Comparison of ENCODE assay signal across 18 cellular contexts in the genomic region with DNA sequence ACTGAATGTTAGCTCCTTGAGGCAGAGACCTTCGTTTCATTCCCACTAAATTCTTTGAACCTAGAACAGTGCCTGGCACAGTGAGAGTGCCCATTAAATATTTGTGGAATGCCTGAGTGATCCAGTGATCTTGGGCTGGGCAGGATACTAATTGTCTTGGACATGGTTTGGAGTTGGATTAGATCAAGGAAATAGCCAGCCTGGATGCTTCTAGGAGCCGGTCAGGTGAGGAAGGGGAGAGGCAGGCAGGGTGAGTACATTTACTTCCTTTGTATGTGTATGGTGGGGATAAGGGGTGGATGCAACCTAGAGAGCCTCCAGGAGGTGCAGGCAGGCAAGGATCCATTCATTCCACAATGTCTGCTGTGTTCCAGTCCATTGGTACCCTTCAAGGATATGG. TPM values are rescaled to one million over a fixed set of nuclear protein-coding genes. Genes with fewer than 3 reads are reported as not detected.
DNase-seq lines count a peak whose midpoint lies in the region; ATAC-seq and TF ChIP-seq lines count a peak whose summit lies in the region.
"Had no signal": no experiment of that assay in that cellular context is flagged by ENCODE, and none has a peak within 500 bp of the region (broad histone marks: within the 10 kb centered on the region; RNA-seq: fewer than 3 reads in every experiment).

No MANE protein-coding gene starts in this region.

- H3K4me1 ChIP-seq in OCI-LY1 (ENCODE audit: insufficient read depth, low read length, severe bottlenecking) (peaks cover 80% of the 10 kb centered on the region), hepatocyte (ENCODE audit: insufficient read depth) (peaks cover 30% of the 10 kb centered on the region)

- in situ Hi-C loops in brain microvascular endothelial cell (cut with HindIII; ENCODE audit: low pct_ligation_motif_present, low sequenced_read_pairs) = no loop called here

- H3K27me3 Mint-ChIP-seq in activated T-cell treated with anti-CD3 and anti-CD28 coated beads, Interleukin-2, amount 50 U/mL, for 24 hours = no peaks in the 10 kb centered on the region
- H3K27me3 Mint-ChIP-seq in activated T-cell treated with anti-CD3 and anti-CD28 coated beads, Interleukin-2, amount 50 U/mL, for 4 hours (ENCODE audit: low read depth) = no peaks in the 10 kb centered on the region
- no peaks in the 10 kb centered on the region for H3K27me3 Mint-ChIP-seq in stimulated activated naive B cell treated with anti-CD40 and anti-IgM and Interleukin-4, amounts not matched to agents 10 μg/mL and 1 μg/mL and 100 μg/mL, for 72 hours

- H3K4me3 ChIP-seq in OCI-LY1 (ENCODE audit: low read depth, low read length, poor library complexity, severe bottlenecking) (peak overlapping the region; percentile 16), hepatocyte (no peak overlapping the region), brain microvascular endothelial cell (ENCODE audit: low read depth, low read length) (no peak overlapping the region)
- H3K4me3 ChIP-seq: ascending aorta, left ventricle myocardium inferior, sigmoid colon had no signal

- ATAC-seq in activated T-cell treated with anti-CD3 and anti-CD28 coated beads, Interleukin-2, amount 50 U/mL, for 4 hours = no peak
- ATAC-seq in stimulated activated naive B cell treated with anti-CD40 and anti-IgM and Interleukin-4, amounts not matched to agents 10 μg/mL and 1 μg/mL and 100 μg/mL, for 72 hours (replicated peaks) = no peak
- no peak for ATAC-seq in GM18517 (IDR thresholded peaks at IDR 0.05; ENCODE audit: unreplicated experiment)
- ATAC-seq: PC-3, SK-N-SH treated with all-trans-retinoic acid at 6 μM for 48 hours had no signal

- H2AFZ ChIP-seq in OCI-LY1 (ENCODE audit: low read length) (no peak overlapping the region), hepatocyte (no peak overlapping the region)

- no peak for TF ChIP-seq CTCF in OCI-LY1 (IDR thresholded peaks at IDR 0.05; ENCODE audit: low read length)
- TF ChIP-seq CTCF in hepatocyte (IDR thresholded peaks at IDR 0.05; ENCODE audit: poor library complexity) = no peak
- no peak for TF ChIP-seq CTCF in brain microvascular endothelial cell (IDR thresholded peaks at IDR 0.05; ENCODE audit: low read depth, low read length, missing control alignments)

- peaks cover 71% of the 10 kb centered on the region for H3K4me1 Mint-ChIP-seq in activated T-cell treated with anti-CD3 and anti-CD28 coated beads, Interleukin-2, amount 50 U/mL, for 24 hours (ENCODE audit: low read depth)
- peaks cover 65% of the 10 kb centered on the region for H3K4me1 Mint-ChIP-seq in activated T-cell treated with anti-CD3 and anti-CD28 coated beads, Interleukin-2, amount 50 U/mL, for 4 hours (ENCODE audit: low read depth)
- H3K4me1 Mint-ChIP-seq in stimulated activated naive B cell treated with anti-CD40 and anti-IgM and Interleukin-4, amounts not matched to agents 10 μg/mL and 1 μg/mL and 100 μg/mL, for 72 hours = peaks cover 45 to 75% of the 10 kb centered on the region in 2 donors

- no peaks in the 10 kb centered on the region for H3K9me3 Mint-ChIP-seq in activated T-cell treated with anti-CD3 and anti-CD28 coated beads, Interleukin-2, amount 50 U/mL, for 24 hours
- H3K9me3 Mint-ChIP-seq in activated T-cell treated with anti-CD3 and anti-CD28 coated beads, Interleukin-2, amount 50 U/mL, for 4 hours = no peaks in the 10 kb centered on the region
- H3K9me3 Mint-ChIP-seq in stimulated activated naive B cell treated with anti-CD40 and anti-IgM and Interleukin-4, amounts not matched to agents 10 μg/mL and 1 μg/mL and 100 μg/mL, for 72 hours = no peaks in the 10 kb centered on the region

- no peak overlapping the region for H3K4me3 Mint-ChIP-seq in activated T-cell treated with anti-CD3 and anti-CD28 coated beads, Interleukin-2, amount 50 U/mL, for 24 hours
- H3K4me3 Mint-ChIP-seq in activated T-cell treated with anti-CD3 and anti-CD28 coated beads, Interleukin-2, amount 50 U/mL, for 4 hours = no peak overlapping the region
- H3K4me3 Mint-ChIP-seq in stimulated activated naive B cell treated with anti-CD40 and anti-IgM and Interleukin-4, amounts not matched to agents 10 μg/mL and 1 μg/mL and 100 μg/mL, for 72 hours = peak overlapping the region; percentile 49 to 57

- peak overlapping the region; percentile 38 for H3K27ac Mint-ChIP-seq in activated T-cell treated with anti-CD3 and anti-CD28 coated beads, Interleukin-2, amount 50 U/mL, for 24 hours
- peak overlapping the region; percentile 79 for H3K27ac Mint-ChIP-seq in stimulated activated naive B cell treated with anti-CD40 and anti-IgM and Interleukin-4, amounts not matched to agents 10 μg/mL and 1 μg/mL and 100 μg/mL, for 72 hours

- DNase-seq in activated T-cell treated with anti-CD3 and anti-CD28 coated beads, Interleukin-2, amount 50 U/mL, for 24 hours = no peak
- no peak for DNase-seq in activated T-cell treated with anti-CD3 and anti-CD28 coated beads, Interleukin-2, amount 50 U/mL, for 4 hours
- DNase-seq in hepatocyte (ENCODE audit: low spot score) = no peak
- DNase-seq in stimulated activated naive B cell treated with anti-CD40 and anti-IgM and Interleukin-4, amounts not matched to agents 10 μg/mL and 1 μg/mL and 100 μg/mL, for 72 hours = no peak
- no peak for DNase-seq in hepatic stellate cell (ENCODE audit: low spot score)
- DNase-seq in brain microvascular endothelial cell = no peak
- DNase-seq: H7; left ventricle myocardium inferior; NCI-H1436; NCI-H446 treated with DMSO at 0.1 percent for 48 hours; PC-3; sigmoid colon; stimulated activated CD4-positive, alpha-beta T cell treated with anti-CD3 and anti-CD28 coated beads, Interleukin-4, amount 100 ng/mL, for 1 hour; WERI-Rb-1 had no signal

- H4K20me1 ChIP-seq in OCI-LY1 (ENCODE audit: insufficient read depth, low read length) = no peaks in the 10 kb centered on the region
- H4K20me1 ChIP-seq in hepatocyte (ENCODE audit: insufficient read depth, poor library complexity, severe bottlenecking) = peaks cover 46% of the 10 kb centered on the region

- H3F3A ChIP-seq in OCI-LY1 (ENCODE audit: insufficient read depth, low read length) = 0 out of 2 replicates have a peak, but pooled peaks cover 2% of the 10 kb centered on the region

- H3K4me2 ChIP-seq in OCI-LY1 (ENCODE audit: low read length) (peak overlapping the region; percentile 52; the same call in 1 of the 2 replicates), hepatocyte (peak overlapping the region; percentile 87)

- WGBS in hepatocyte (ENCODE audit: low lambda C conversion rate, missing lambda C conversion rate) = 72% methylated on average over 2 of the region's 2 CpGs

- H3K36me3 ChIP-seq in OCI-LY1 (ENCODE audit: insufficient read depth, low read length) (peaks cover 79% of the 10 kb centered on the region), hepatocyte (replicated peaks; ENCODE audit: insufficient read depth, low read depth) (no peaks in the 10 kb centered on the region), brain microvascular endothelial cell (replicated peaks) (peaks cover 14% of the 10 kb centered on the region)

- H3K9ac ChIP-seq in OCI-LY1 (ENCODE audit: low read length) = peak overlapping the region; percentile 23; the same call in 1 of the 2 replicates

- H3K9me3 ChIP-seq in OCI-LY1 (ENCODE audit: low read length) = peaks cover 3% of the 10 kb centered on the region; the same call in 1 of the 2 replicates
- H3K9me3 ChIP-seq in hepatocyte (ENCODE audit: low read depth) = no peaks in the 10 kb centered on the region
- H3K9me3 ChIP-seq: ascending aorta, left ventricle myocardium inferior, sigmoid colon had no signal

- H3K79me2 ChIP-seq in OCI-LY1 (ENCODE audit: insufficient read depth, low read length) (peaks cover 82% of the 10 kb centered on the region), hepatocyte (peaks cover 85% of the 10 kb centered on the region)

- H3K9me2 ChIP-seq in OCI-LY1 (ENCODE audit: low read depth, low read length) = no peaks in the 10 kb centered on the region
- H3K9me2 ChIP-seq in hepatocyte (replicated peaks; ENCODE audit: insufficient read depth) = no peaks in the 10 kb centered on the region

- H3K36me3 Mint-ChIP-seq in activated T-cell treated with anti-CD3 and anti-CD28 coated beads, Interleukin-2, amount 50 U/mL, for 24 hours (ENCODE audit: low read depth) = peaks cover 82% of the 10 kb centered on the region
- H3K36me3 Mint-ChIP-seq in activated T-cell treated with anti-CD3 and anti-CD28 coated beads, Interleukin-2, amount 50 U/mL, for 4 hours (ENCODE audit: insufficient read depth) = peaks cover 48% of the 10 kb centered on the region
- H3K36me3 Mint-ChIP-seq in stimulated activated naive B cell treated with anti-CD40 and anti-IgM and Interleukin-4, amounts not matched to agents 10 μg/mL and 1 μg/mL and 100 μg/mL, for 72 hours = peaks cover 57 to 67% of the 10 kb centered on the region in 2 donors

- no peaks in the 10 kb centered on the region for H3K27me3 ChIP-seq in OCI-LY1 (ENCODE audit: insufficient read depth, low read length)
- H3K27me3 ChIP-seq in hepatocyte = no peaks in the 10 kb centered on the region
- no peaks in the 10 kb centered on the region for H3K27me3 ChIP-seq in brain microvascular endothelial cell (replicated peaks)
- H3K27me3 ChIP-seq: ascending aorta, sigmoid colon had no signal

- peak overlapping the region; percentile 59 for H3K27ac ChIP-seq in OCI-LY1 (ENCODE audit: low read depth, low read length, poor library complexity, severe bottlenecking)
- peak overlapping the region; percentile 37 for H3K27ac ChIP-seq in hepatocyte
- H3K27ac ChIP-seq in brain microvascular endothelial cell = no peak overlapping the region
- H3K27ac ChIP-seq: ascending aorta, sigmoid colon, WERI-Rb-1 had no signal

RNA-seq across cellular contexts. Expression of a gene that starts 3.6 kb away (rescaled TPM):
- 100 to 1,000 TPM; 123 to 178 (median 155) TPM for total RNA-seq in activated T-cell treated with anti-CD3 and anti-CD28 coated beads, Interleukin-2, amount 50 U/mL, for 4 hours
- total RNA-seq in hepatocyte = 109 and 114 TPM in 2 replicates
- polyA plus RNA-seq in hepatocyte = 96.3 and 113 TPM in 2 replicates

RNA-seq across cellular contexts. Expression of a gene that starts 36.1 kb away (rescaled TPM):
- total RNA-seq in activated T-cell treated with anti-CD3 and anti-CD28 coated beads, Interleukin-2, amount 50 U/mL, for 4 hours = 10 to 100 TPM; 16.0 to 20.2 (median 18.4) TPM
- total RNA-seq in hepatocyte = 7.2 and 9.2 TPM in 2 replicates
- 4.1 and 7.4 TPM in 2 replicates for polyA plus RNA-seq in hepatocyte

Comparison
In these comparisons a context has a peak if more than half of its experiments do, and no peak if none do; other contexts are left out.
1. H3K4me3 Mint-ChIP-seq: peak in stimulated activated naive B cell treated with anti-CD40 and anti-IgM and Interleukin-4, amounts not matched to agents 10 μg/mL and 1 μg/mL and 100 μg/mL, for 72 hours (2 of 2); none in activated T-cell treated with anti-CD3 and anti-CD28 coated beads, Interleukin-2, amount 50 U/mL, for 24 hours (single experiment) and activated T-cell treated with anti-CD3 and anti-CD28 coated beads, Interleukin-2, amount 50 U/mL, for 4 hours (single experiment).